ENCODE assay signal across 30 cellular contexts in genomic region chr11:17983569-17983968, GRCh38.
"Had no signal": no experiment of that assay in that cellular context is flagged by ENCODE, and none has a peak within 500 bp of the region (broad histone marks: within the 10 kb centered on the region; RNA-seq: fewer than 3 reads in every experiment).

No MANE protein-coding gene starts in this region.

- H3K4me1 Mint-ChIP-seq: nephron progenitor cell; neural crest cell; stimulated activated naive CD8-positive, alpha-beta T cell treated with anti-CD3 and anti-CD28 coated beads, Interleukin-15, amount 100 ng/mL, for 72 hours had no signal

- DNase-seq: naive thymus-derived CD8-positive, alpha-beta T cell; nephron progenitor cell; nucleus accumbens; pancreas; right cardiac atrium; spleen; stimulated activated CD4-positive, alpha-beta T cell treated with anti-CD3 and anti-CD28 coated beads, Interleukin-12 subunit alpha, Interleukin-12 subunit beta, amount 100 ng/mL, for 4 hours; stimulated activated CD4-positive, alpha-beta T cell treated with anti-CD3 and anti-CD28 coated beads, Interleukin-1b, Interleukin-23, amount 100 ng/mL, for 48 hours; stimulated activated CD4-positive, alpha-beta T cell treated with anti-CD3 and anti-CD28 coated beads, Interleukin-4, amount 100 ng/mL, for 1 hour; stimulated activated CD4-positive, alpha-beta T cell treated with anti-CD3 and anti-CD28 coated beads, Interleukin-4, amount 100 ng/mL, for 4 hours; stimulated activated CD8-positive, alpha-beta memory T cell treated with anti-CD3 and anti-CD28 coated beads, Interleukin-4, amount 100 ng/mL, for 48 hours; stimulated activated naive CD4-positive, alpha-beta T cell; stimulated activated naive CD8-positive, alpha-beta T cell treated with anti-CD3 and anti-CD28 coated beads, Interleukin-15, amount 100 ng/mL, for 72 hours; stimulated activated naive CD8-positive, alpha-beta T cell treated with anti-CD3 and anti-CD28 coated beads, Interleukin-15, Interleukin-2, amounts not matched to agents 100 U/mL and 50 U/mL, for 24 hours; substantia nigra; testis; tibial artery; transverse colon; upper lobe of right lung; uterus had no signal

- H3K9me3 ChIP-seq: neutrophil, pancreas, prostate gland, spleen, suprapubic skin, testis, tibial artery, transverse colon, upper lobe of right lung, uterus had no signal

- H3K27me3 ChIP-seq: neutrophil, pancreas, spleen, suprapubic skin, testis, tibial artery, transverse colon, upper lobe of right lung, uterus had no signal

- H3K27ac ChIP-seq: neutrophil, pancreas, prostate gland, skin epidermis, spleen, suprapubic skin, testis, tibial artery, transverse colon, upper lobe of right lung, uterus had no signal

- H3K4me3 Mint-ChIP-seq: naive thymus-derived CD8-positive, alpha-beta T cell; natural killer cell treated with Interleukin-12 subunit alpha and Interleukin-12 subunit beta and Interleukin-15 and Interleukin-18, amount 100 ng/mL, for 72 hours; nephron progenitor cell; neural crest cell; stimulated activated memory B cell treated with anti-CD40 and anti-IgM and Interleukin-4, amounts not matched to agents 10 μg/mL and 1 μg/mL and 100 μg/mL, for 72 hours; stimulated activated naive CD8-positive, alpha-beta T cell treated with anti-CD3 and anti-CD28 coated beads, Interleukin-15, amount 100 ng/mL, for 72 hours; type B pancreatic cell had no signal

- H3K27me3 Mint-ChIP-seq: naive thymus-derived CD8-positive, alpha-beta T cell; natural killer cell treated with Interleukin-12 subunit alpha and Interleukin-12 subunit beta and Interleukin-15 and Interleukin-18, amount 100 ng/mL, for 72 hours; stimulated activated memory B cell treated with anti-CD40 and anti-IgM and Interleukin-4, amounts not matched to agents 10 μg/mL and 1 μg/mL and 100 μg/mL, for 72 hours; stimulated activated naive CD8-positive, alpha-beta T cell treated with anti-CD3 and anti-CD28 coated beads, Interleukin-15, amount 100 ng/mL, for 72 hours; type B pancreatic cell had no signal

- FAIRE-seq: pancreas had no signal

- H3K36me3 ChIP-seq: prostate gland, uterus had no signal

- H3K4me3 ChIP-seq: pancreas, prostate gland, skin epidermis, smooth muscle cell, spleen, suprapubic skin, testis, tibial artery, transverse colon, upper lobe of right lung, uterus had no signal

- H3K27ac Mint-ChIP-seq: natural killer cell treated with Interleukin-12 subunit alpha and Interleukin-12 subunit beta and Interleukin-15 and Interleukin-18, amount 100 ng/mL, for 72 hours; nephron progenitor cell; stimulated activated memory B cell treated with anti-CD40 and anti-IgM and Interleukin-4, amounts not matched to agents 10 μg/mL and 1 μg/mL and 100 μg/mL, for 72 hours; type B pancreatic cell had no signal

- ATAC-seq: naive thymus-derived CD8-positive, alpha-beta T cell; natural killer cell treated with Interleukin-12 subunit alpha and Interleukin-12 subunit beta and Interleukin-15 and Interleukin-18, amount 100 ng/mL, for 72 hours; pancreas; right cardiac atrium; sciatic nerve; stimulated activated memory B cell treated with anti-CD40 and anti-IgM and Interleukin-4, amounts not matched to agents 10 μg/mL and 1 μg/mL and 100 μg/mL, for 72 hours; stimulated activated naive CD8-positive, alpha-beta T cell treated with anti-CD3 and anti-CD28 coated beads, Interleukin-15, amount 100 ng/mL, for 72 hours; stimulated activated naive CD8-positive, alpha-beta T cell treated with anti-CD3 and anti-CD28 coated beads, Interleukin-15, Interleukin-2, amounts not matched to agents 100 U/mL and 50 U/mL, for 24 hours; upper lobe of right lung had no signal

- H3K4me2 ChIP-seq: smooth muscle cell had no signal

- H3K9me3 Mint-ChIP-seq: naive thymus-derived CD8-positive, alpha-beta T cell; natural killer cell treated with Interleukin-12 subunit alpha and Interleukin-12 subunit beta and Interleukin-15 and Interleukin-18, amount 100 ng/mL, for 72 hours; nephron progenitor cell; neural crest cell; stimulated activated memory B cell treated with anti-CD40 and anti-IgM and Interleukin-4, amounts not matched to agents 10 μg/mL and 1 μg/mL and 100 μg/mL, for 72 hours; type B pancreatic cell had no signal

- H3K4me1 ChIP-seq: prostate gland, testis, upper lobe of right lung had no signal
